ENCODE assay signal across 1 cellular context in genomic region chr6:33439956-33440648, GRCh38.
TF ChIP-seq lines count a peak whose summit lies in the region.

No MANE protein-coding gene starts in this region.

TF ChIP-seq in HepG2, 621 proteins besides CTCF, POLR2A, EP300 and RAD21:
- TF ChIP-seq ZSCAN5A (CRISPR knock-in tag; IDR thresholded peaks at IDR 0.05; ENCODE audit: borderline replicate concordance), result no peak
- TF ChIP-seq, protein P1, sequence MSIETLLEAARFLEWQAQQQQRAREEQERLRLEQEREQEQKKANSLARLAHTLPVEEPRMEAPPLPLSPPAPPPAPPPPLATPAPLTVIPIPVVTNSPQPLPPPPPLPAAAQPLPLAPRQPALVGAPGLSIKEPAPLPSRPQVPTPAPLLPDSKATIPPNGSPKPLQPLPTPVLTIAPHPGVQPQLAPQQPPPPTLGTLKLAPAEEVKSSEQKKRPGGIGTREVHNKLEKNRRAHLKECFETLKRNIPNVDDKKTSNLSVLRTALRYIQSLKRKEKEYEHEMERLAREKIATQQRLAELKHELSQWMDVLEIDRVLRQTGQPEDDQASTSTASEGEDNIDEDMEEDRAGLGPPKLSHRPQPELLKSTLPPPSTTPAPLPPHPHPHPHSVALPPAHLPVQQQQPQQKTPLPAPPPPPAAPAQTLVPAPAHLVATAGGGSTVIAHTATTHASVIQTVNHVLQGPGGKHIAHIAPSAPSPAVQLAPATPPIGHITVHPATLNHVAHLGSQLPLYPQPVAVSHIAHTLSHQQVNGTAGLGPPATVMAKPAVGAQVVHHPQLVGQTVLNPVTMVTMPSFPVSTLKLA (IDR thresholded peaks at IDR 0.05), result peak; percentile 25; the same call in 1 of the 2 replicates
